1 cellular context compared by ENCODE assay signal in the genomic region with DNA sequence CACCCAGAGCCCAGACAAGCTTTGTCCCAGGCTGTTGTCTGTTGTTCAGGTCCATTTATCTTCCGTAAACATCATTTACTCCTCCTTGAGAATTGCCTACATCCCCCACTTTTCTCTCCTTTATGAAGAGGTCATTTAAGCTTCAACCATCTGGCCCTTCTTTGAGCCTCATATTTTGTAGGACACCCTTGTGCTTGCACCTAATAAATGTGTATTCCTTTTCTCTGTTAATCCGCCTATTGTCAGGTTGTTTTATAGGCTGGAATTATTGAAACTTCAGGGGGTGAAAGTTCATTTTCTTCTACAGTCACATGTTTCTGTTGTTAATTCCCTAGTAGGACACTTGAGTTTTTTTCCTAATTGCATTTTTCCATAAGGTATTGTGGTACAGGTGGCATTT.
TF ChIP-seq lines count a peak whose summit lies in the region.

No MANE protein-coding gene starts in this region.

TF ChIP-seq in H1, 55 proteins besides CTCF, POLR2A, EP300 and RAD21 (continued from another document):
- no peak for TF ChIP-seq CHD7 (IDR thresholded peaks at IDR 0.05; ENCODE audit: insufficient replicate concordance, low read length)
- TF ChIP-seq, protein P1, sequence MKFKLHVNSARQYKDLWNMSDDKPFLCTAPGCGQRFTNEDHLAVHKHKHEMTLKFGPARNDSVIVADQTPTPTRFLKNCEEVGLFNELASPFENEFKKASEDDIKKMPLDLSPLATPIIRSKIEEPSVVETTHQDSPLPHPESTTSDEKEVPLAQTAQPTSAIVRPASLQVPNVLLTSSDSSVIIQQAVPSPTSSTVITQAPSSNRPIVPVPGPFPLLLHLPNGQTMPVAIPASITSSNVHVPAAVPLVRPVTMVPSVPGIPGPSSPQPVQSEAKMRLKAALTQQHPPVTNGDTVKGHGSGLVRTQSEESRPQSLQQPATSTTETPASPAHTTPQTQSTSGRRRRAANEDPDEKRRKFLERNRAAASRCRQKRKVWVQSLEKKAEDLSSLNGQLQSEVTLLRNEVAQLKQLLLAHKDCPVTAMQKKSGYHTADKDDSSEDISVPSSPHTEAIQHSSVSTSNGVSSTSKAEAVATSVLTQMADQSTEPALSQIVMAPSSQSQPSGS (IDR thresholded peaks at IDR 0.05; ENCODE audit: low read length) = no peak
